17 cellular contexts compared by ENCODE assay signal in the genomic region with DNA sequence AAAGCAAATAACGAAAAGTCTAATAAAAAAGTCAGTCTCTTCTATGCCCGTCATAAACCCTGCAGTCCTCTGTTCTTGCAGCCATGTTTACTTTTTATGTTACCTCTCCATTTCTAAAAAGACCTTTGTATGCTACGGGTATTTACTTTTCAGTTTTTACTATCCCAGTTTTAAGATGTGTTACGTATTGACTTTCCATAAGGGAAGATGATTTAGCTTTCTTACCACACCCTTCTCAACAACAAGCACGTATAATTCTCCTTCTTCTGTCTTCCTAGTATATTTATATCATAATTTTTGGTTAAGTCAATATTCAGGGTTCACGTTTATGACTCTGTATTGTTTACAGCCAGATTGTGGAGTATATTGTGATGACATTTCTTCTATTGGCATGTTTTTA. TPM values are rescaled to one million over a fixed set of nuclear protein-coding genes. Genes with fewer than 3 reads are reported as not detected.
"Had no signal": no experiment of that assay in that cellular context is flagged by ENCODE, and none has a peak within 500 bp of the region (broad histone marks: within the 10 kb centered on the region; RNA-seq: fewer than 3 reads in every experiment).

No MANE protein-coding gene starts in this region.

- H3K4me3 Mint-ChIP-seq: activated CD8-positive, alpha-beta memory T cell treated with anti-CD3 and anti-CD28 coated beads, Interleukin-2, amount 10 ng/mL, durations not matched to agents 7 days and 5 days; activated T-cell treated with anti-CD3 and anti-CD28 coated beads, Interleukin-2, amount 50 U/mL, for 4 hours; nephron; type B pancreatic cell had no signal

- H3K27me3 Mint-ChIP-seq: activated CD8-positive, alpha-beta memory T cell treated with anti-CD3 and anti-CD28 coated beads, Interleukin-2, amount 10 ng/mL, durations not matched to agents 7 days and 5 days; type B pancreatic cell had no signal

- ATAC-seq: activated CD4-positive, CD25-positive, alpha-beta regulatory T cell treated with anti-CD3 and anti-CD28 coated beads, Interleukin-2, amount 50 U/mL, for 24 hours; activated CD8-positive, alpha-beta memory T cell treated with anti-CD3 and anti-CD28 coated beads, Interleukin-2, amount 10 ng/mL, durations not matched to agents 7 days and 5 days; activated T-cell treated with anti-CD3 and anti-CD28 coated beads, Interleukin-2, amount 50 U/mL, for 4 hours; left lobe of liver had no signal

- DNase-seq: activated CD4-positive, alpha-beta T cell treated with anti-CD3 and anti-CD28 coated beads, Interleukin-2, amount 50 U/mL, for 4 hours; activated CD8-positive, alpha-beta memory T cell treated with anti-CD3 and anti-CD28 coated beads, Interleukin-2, amount 10 ng/mL, durations not matched to agents 7 days and 5 days; activated gamma-delta T cell treated with Interleukin-2 at 50 U/mL for 16 hours; activated T-cell treated with anti-CD3 and anti-CD28 coated beads, Interleukin-2, amount 50 U/mL, for 4 hours; islet precursor cell; nucleus accumbens; stimulated activated CD4-positive, alpha-beta T cell treated with anti-CD3 and anti-CD28 coated beads, Interleukin-2, amount 100 ng/mL, for 48 hours; stimulated activated naive CD4-positive, alpha-beta T cell; SW 1271; T-helper 9 cell had no signal

- H3K27ac Mint-ChIP-seq: activated CD8-positive, alpha-beta memory T cell treated with anti-CD3 and anti-CD28 coated beads, Interleukin-2, amount 10 ng/mL, durations not matched to agents 7 days and 5 days; nephron; type B pancreatic cell had no signal

- H3K9me3 Mint-ChIP-seq: activated T-cell treated with anti-CD3 and anti-CD28 coated beads, Interleukin-2, amount 50 U/mL, for 4 hours; nephron; type B pancreatic cell had no signal

RNA-seq across cellular contexts. Expression of a gene that starts 27.4 kb away (rescaled TPM):
- total RNA-seq: activated CD8-positive, alpha-beta memory T cell treated with anti-CD3 and anti-CD28 coated beads, Interleukin-2, amount 10 ng/mL, durations not matched to agents 7 days and 5 days; astrocyte; left lobe of liver; lung microvascular endothelial cell; SK-MEL-5 had no signal
